Comparison of ENCODE assay signal across 16 cellular contexts in the genomic region with DNA sequence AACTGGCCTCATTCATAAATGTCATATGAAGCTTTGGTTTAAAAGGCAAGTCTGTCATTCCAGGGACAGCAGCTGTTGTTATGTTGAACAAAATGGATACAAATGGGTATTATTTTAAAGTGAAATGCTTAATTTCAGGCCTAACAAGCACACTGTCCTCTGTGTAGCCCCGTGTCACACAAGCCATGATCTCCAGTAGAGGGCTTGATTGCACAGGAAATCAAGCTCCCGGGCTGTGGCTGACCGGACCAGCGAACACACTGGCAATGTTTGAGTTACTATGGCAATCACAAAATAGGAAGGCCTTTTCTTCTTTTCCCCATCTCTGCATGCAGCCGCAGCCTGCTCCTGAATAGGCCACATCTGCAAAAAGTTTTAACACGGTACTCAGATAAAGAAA.
DNase-seq lines count a peak whose midpoint lies in the region; ATAC-seq and TF ChIP-seq lines count a peak whose summit lies in the region.
"Had no signal": no experiment of that assay in that cellular context is flagged by ENCODE, and none has a peak within 500 bp of the region (broad histone marks: within the 10 kb centered on the region; RNA-seq: fewer than 3 reads in every experiment).

No MANE protein-coding gene starts in this region.

- 8 to 23% (median 14%) methylated on average over 6 of the region's 6 CpGs for WGBS in psoas muscle, 3 donors

- H3K27me3 ChIP-seq in brain microvascular endothelial cell (replicated peaks) (no peaks in the 10 kb centered on the region), psoas muscle (ENCODE audit: insufficient read depth in 3 of 3, low read length in 2 of 3) (peaks cover 0 to 5% (median 0%) of the 10 kb centered on the region in 3 donors)
- H3K27me3 ChIP-seq: uterus had no signal

- peak; percentile 9 for DNase-seq in AG08395 (ENCODE audit: low spot score)
- peak; percentile 11 for DNase-seq in HT1080 (ENCODE audit: low read depth)
- no peak for DNase-seq in brain microvascular endothelial cell
- DNase-seq in iPS-NIHi7 (ENCODE audit: extremely low spot score): peak; percentile 51
- DNase-seq in psoas muscle: no peak
- no peak for DNase-seq in left ventricle myocardium superior
- DNase-seq: DMS153, GM23248, NCI-H1105, NCI-H510A treated with DMSO at 0.1 percent for 48 hours, uterus had no signal

- H3K27ac ChIP-seq in brain microvascular endothelial cell (no peak overlapping the region), psoas muscle (no peak overlapping the region)
- H3K27ac ChIP-seq: breast epithelium, GM23248, uterus had no signal

- intact Hi-C loops in psoas muscle (cut with DNase I) (loop anchor here in 1 of 2 donors (5.0 kb wide), 1 partner anchor 346 kb away; no protein-coding TSS in a partner anchor), left ventricle myocardium superior (cut with micrococcal nuclease) (no loop called here)

- H3K36me3 ChIP-seq in brain microvascular endothelial cell (replicated peaks): no peaks in the 10 kb centered on the region
- no peaks in the 10 kb centered on the region for H3K36me3 ChIP-seq in psoas muscle (ENCODE audit: insufficient read depth in 1 of 2, low read depth in 1 of 2)
- H3K36me3 ChIP-seq: breast epithelium, uterus had no signal

- no peaks in the 10 kb centered on the region for H3K4me1 ChIP-seq in psoas muscle
- H3K4me1 ChIP-seq: breast epithelium, uterus had no signal

- TF ChIP-seq CTCF in brain microvascular endothelial cell (IDR thresholded peaks at IDR 0.05; ENCODE audit: low read depth, low read length, missing control alignments): peak; percentile 15
- TF ChIP-seq CTCF in psoas muscle (IDR thresholded peaks at IDR 0.05): no peak

- no peak overlapping the region for H3K4me3 ChIP-seq in brain microvascular endothelial cell (ENCODE audit: low read depth, low read length)
- H3K4me3 ChIP-seq in psoas muscle: no peak overlapping the region
- H3K4me3 ChIP-seq: breast epithelium, GM12878, GM23248, lung, uterus had no signal

- in situ Hi-C loops in brain microvascular endothelial cell (cut with HindIII; ENCODE audit: low pct_ligation_motif_present, low sequenced_read_pairs): no loop called here

- ATAC-seq in psoas muscle: no peak
- ATAC-seq in GM21515 (IDR thresholded peaks at IDR 0.05; ENCODE audit: unreplicated experiment): no peak
- no peak for ATAC-seq in GM18517 (IDR thresholded peaks at IDR 0.05; ENCODE audit: unreplicated experiment)
- ATAC-seq in left ventricle myocardium superior: no peak
- ATAC-seq: GM12878 had no signal

- no peaks in the 10 kb centered on the region for H3K9me3 ChIP-seq in psoas muscle
- H3K9me3 ChIP-seq: breast epithelium, uterus had no signal

Comparison
In these comparisons a context has a peak if more than half of its experiments do, and no peak if none do; other contexts are left out.
1. DNase-seq: peak in AG08395 (single experiment), HT1080 (single experiment) and iPS-NIHi7 (single experiment); none in brain microvascular endothelial cell (single experiment), psoas muscle (0 of 2) and left ventricle myocardium superior (single experiment).